Comparison of ENCODE assay signal across 8 cellular contexts in genomic region chr1:235073968-235074334, GRCh38. TPM values are rescaled to one million over a fixed set of nuclear protein-coding genes. Genes with fewer than 3 reads are reported as not detected.
DNase-seq lines count a peak whose midpoint lies in the region; ATAC-seq and TF ChIP-seq lines count a peak whose summit lies in the region.
"Had no signal": no experiment of that assay in that cellular context is flagged by ENCODE, and none has a peak within 500 bp of the region (broad histone marks: within the 10 kb centered on the region; RNA-seq: fewer than 3 reads in every experiment).

No MANE protein-coding gene starts in this region.

- H3K36me3 Mint-ChIP-seq in mesothelial cell of epicardium: no peaks in the 10 kb centered on the region

- H3K4me3 ChIP-seq in epithelial cell of esophagus (ENCODE audit: low read length): no peak overlapping the region
- H3K4me3 ChIP-seq in skeletal muscle tissue (ENCODE audit: low read length in 3 of 3): peak overlapping the region; percentile 59 to 68 (median 61)

- no peaks in the 10 kb centered on the region for H3K36me3 ChIP-seq in skeletal muscle tissue (ENCODE audit: control insufficient read depth in 3 of 3, insufficient read depth in 3 of 3, low read length in 3 of 3)

- H3K9ac ChIP-seq in skeletal muscle tissue (ENCODE audit: low read depth in 1 of 3, low read length in 3 of 3): peak overlapping the region; percentile 86 to 94 (median 93)

- H3K9me3 ChIP-seq in skeletal muscle tissue (ENCODE audit: control insufficient read depth in 3 of 3, low read length in 3 of 3): no peaks in the 10 kb centered on the region

- peak overlapping the region; percentile 98 for H3K27ac ChIP-seq in skeletal muscle tissue (ENCODE audit: low read depth, low read length)

- H3K9me3 Mint-ChIP-seq in mesothelial cell of epicardium: no peaks in the 10 kb centered on the region
- H3K9me3 Mint-ChIP-seq: activated T-cell treated with anti-CD3 and anti-CD28 coated beads, Interleukin-2, amount 50 U/mL, for 4 hours had no signal

- no peaks in the 10 kb centered on the region for H3K27me3 ChIP-seq in skeletal muscle tissue (ENCODE audit: control insufficient read depth in 3 of 3, insufficient read depth in 3 of 3, low read length in 3 of 3)

- H3K27ac Mint-ChIP-seq in mesothelial cell of epicardium: no peak overlapping the region

- DNase-seq in NCI-H345 treated with DMSO at 0.1 percent for 48 hours (lab: John Stamatoyannopoulos, UW; ENCODE audit: unreplicated experiment) (peak; percentile 20), epithelial cell of esophagus (ENCODE audit: low read depth) (peak; percentile 70), mesothelial cell of epicardium (ENCODE audit: low spot score in 2 of 2, unreplicated experiment in 2 of 2) (no peak)

- H3K27me3 Mint-ChIP-seq in mesothelial cell of epicardium (ENCODE audit: low read depth): no peaks in the 10 kb centered on the region

- TF ChIP-seq CTCF in epithelial cell of esophagus (IDR thresholded peaks at IDR 0.05; ENCODE audit: insufficient read depth, low read depth, low read length, missing control alignments) (no peak), mesothelial cell of epicardium (IDR thresholded peaks at IDR 0.05; ENCODE audit: unreplicated experiment) (no peak)

- ATAC-seq in GM21825 (IDR thresholded peaks at IDR 0.05; ENCODE audit: unreplicated experiment): peak; percentile 0
- ATAC-seq in GM21737 (IDR thresholded peaks at IDR 0.05; ENCODE audit: unreplicated experiment): no peak
- no peak for ATAC-seq in GM18520 (IDR thresholded peaks at IDR 0.05; ENCODE audit: unreplicated experiment)

- no peak overlapping the region for H3K4me3 Mint-ChIP-seq in mesothelial cell of epicardium

- H3K4me1 ChIP-seq in skeletal muscle tissue (ENCODE audit: control insufficient read depth in 3 of 3, insufficient read depth in 3 of 3, low read length in 3 of 3): peaks cover 70 to 79% (median 77%) of the 10 kb centered on the region in 3 donors

- peaks cover 29% of the 10 kb centered on the region for H3K4me1 Mint-ChIP-seq in mesothelial cell of epicardium

RNA-seq across cellular contexts. Expression of gene TOMM20, which starts 54.7 kb away (rescaled TPM):
- 67.8 TPM for total RNA-seq in skeletal muscle tissue
- total RNA-seq in mesothelial cell of epicardium: 166 to 178 TPM (median 171 TPM) in 3 replicates

Comparison
In these comparisons a context has a peak if more than half of its experiments do, and no peak if none do; other contexts are left out.
1. DNase-seq: peak in NCI-H345 treated with DMSO at 0.1 percent for 48 hours (single experiment) and epithelial cell of esophagus (single experiment); none in mesothelial cell of epicardium (0 of 2).